Comparison of ENCODE assay signal across 8 cellular contexts in the genomic region with DNA sequence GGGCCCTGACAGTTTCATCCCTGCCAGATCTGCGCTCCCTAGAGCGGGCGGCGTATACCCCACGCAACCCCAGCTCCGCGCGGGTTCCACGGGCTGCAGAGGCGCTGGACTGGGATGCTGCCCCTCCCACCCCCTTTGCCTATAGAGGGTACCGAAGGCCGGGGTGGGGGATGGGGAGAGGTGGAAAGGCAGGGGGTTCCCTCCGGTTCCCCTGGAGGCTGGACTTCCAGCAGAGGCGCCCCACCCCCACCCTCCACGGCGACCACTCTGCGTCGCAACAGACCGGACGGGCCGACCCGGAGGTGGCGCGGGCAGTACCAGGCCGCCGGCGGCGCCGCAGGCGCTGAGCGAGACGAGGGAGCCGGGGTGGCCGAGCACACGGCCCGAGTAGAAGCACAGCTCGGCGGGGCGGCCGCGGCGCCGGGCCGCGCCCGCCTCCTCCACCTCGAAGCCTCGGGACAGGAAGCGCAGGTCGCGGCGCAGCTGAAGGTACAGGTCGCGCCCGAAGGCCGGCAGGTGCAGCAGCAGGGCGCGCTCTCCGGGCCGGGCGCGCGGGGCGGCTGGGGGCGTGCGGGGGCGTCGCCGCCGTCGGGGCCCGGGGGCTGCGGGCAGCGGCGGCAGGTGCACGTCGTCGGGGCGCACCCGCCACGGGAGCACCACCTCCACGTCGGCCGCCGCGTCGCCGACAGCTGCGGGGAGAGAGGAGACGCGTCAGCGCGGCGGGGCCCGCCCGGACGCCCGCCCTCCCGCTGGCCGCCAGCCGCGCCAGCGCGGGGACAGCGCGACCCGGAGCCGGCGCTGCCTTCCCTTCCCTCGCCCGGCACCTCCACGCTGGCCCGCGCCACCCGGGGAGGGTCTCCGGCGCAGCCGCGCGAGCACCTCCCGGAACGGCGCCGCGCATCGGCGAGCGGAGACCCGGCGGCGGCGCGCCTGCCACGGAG.
DNase-seq lines count a peak whose midpoint lies in the region; ATAC-seq and TF ChIP-seq lines count a peak whose summit lies in the region.

No MANE protein-coding gene starts in this region.

- H2AFZ ChIP-seq in parathyroid adenoma: no peak overlapping the region

- peak overlapping the region; percentile 95 for H3K4me2 ChIP-seq in parathyroid adenoma (ENCODE audit: low read length)

- no peak overlapping the region for H3K9ac ChIP-seq in parathyroid adenoma

- no peak overlapping the region for H3K27ac ChIP-seq in parathyroid adenoma

- H3K27me3 ChIP-seq in parathyroid adenoma (ENCODE audit: control insufficient read depth, insufficient read depth, low read length): no peaks in the 10 kb centered on the region

- TF ChIP-seq CTCF in fibroblast of pulmonary artery (IDR thresholded peaks at IDR 0.05; ENCODE audit: low read length, missing control alignments) (no peak), parathyroid adenoma (IDR thresholded peaks at IDR 0.05) (no peak), GM10266 (IDR thresholded peaks at IDR 0.05; ENCODE audit: control insufficient read depth, insufficient read depth, low read depth, missing control alignments) (no peak)

- ATAC-seq in GM21737 (IDR thresholded peaks at IDR 0.05; ENCODE audit: unreplicated experiment): no peak

- H3K4me3 ChIP-seq in fibroblast of pulmonary artery (replicated peaks; ENCODE audit: low read depth, low read length) (peak overlapping the region; percentile 60), parathyroid adenoma (ENCODE audit: low read depth, low read length) (no peak overlapping the region)

- DNase-seq in stimulated activated CD4-positive, alpha-beta T cell treated with anti-CD3 and anti-CD28 coated beads, Interleukin-15, amount 100 ng/mL, for 24 hours: peak; percentile 38
- DNase-seq in stimulated activated CD4-positive, alpha-beta T cell treated with anti-CD3 and anti-CD28 coated beads, Interleukin-1b, Interleukin-23, amount 100 ng/mL, for 48 hours: no peak
- DNase-seq in T-helper 22 cell (ENCODE audit: low read depth) (peak; percentile 11), fibroblast of pulmonary artery (ENCODE audit: low read depth) (no peak), GM10266 (ENCODE audit: extremely low spot score) (no peak), cerebellar cortex (ENCODE audit: low spot score) (no peak)

- H3K9me3 ChIP-seq in parathyroid adenoma (ENCODE audit: control insufficient read depth, low read length): no peaks in the 10 kb centered on the region

- no peaks in the 10 kb centered on the region for H3K4me1 ChIP-seq in parathyroid adenoma

- no peaks in the 10 kb centered on the region for H3K79me2 ChIP-seq in parathyroid adenoma

- no peaks in the 10 kb centered on the region for H3K36me3 ChIP-seq in parathyroid adenoma (ENCODE audit: control insufficient read depth, insufficient read depth, low read length)

Comparison
In these comparisons a context has a peak if more than half of its experiments do, and no peak if none do; other contexts are left out.
1. DNase-seq: peak in stimulated activated CD4-positive, alpha-beta T cell treated with anti-CD3 and anti-CD28 coated beads, Interleukin-15, amount 100 ng/mL, for 24 hours (single experiment) and T-helper 22 cell (single experiment); none in stimulated activated CD4-positive, alpha-beta T cell treated with anti-CD3 and anti-CD28 coated beads, Interleukin-1b, Interleukin-23, amount 100 ng/mL, for 48 hours (single experiment), fibroblast of pulmonary artery (single experiment), GM10266 (single experiment) and cerebellar cortex (single experiment).